Comparison of ENCODE assay signal across 19 cellular contexts in genomic region chr9:92657296-92658094, GRCh38. TPM values are rescaled to one million over a fixed set of nuclear protein-coding genes. Genes with fewer than 3 reads are reported as not detected.
DNase-seq lines count a peak whose midpoint lies in the region; ATAC-seq, FAIRE-seq and TF ChIP-seq lines count a peak whose summit lies in the region.
"Had no signal": no experiment of that assay in that cellular context is flagged by ENCODE, and none has a peak within 500 bp of the region (broad histone marks: within the 10 kb centered on the region; RNA-seq: fewer than 3 reads in every experiment).

No MANE protein-coding gene starts in this region.

- H3K27ac Mint-ChIP-seq in CD14-positive monocyte, result peak overlapping the region in 4 of 7 donors; percentile 11 to 79 (median 56)
- H3K27ac Mint-ChIP-seq in immature natural killer cell, result no peak overlapping the region
- H3K27ac Mint-ChIP-seq: activated CD8-positive, alpha-beta memory T cell treated with anti-CD3 and anti-CD28 coated beads, Interleukin-2, amount 10 ng/mL, durations not matched to agents 7 days and 5 days had no signal

- TF ChIP-seq CTCF in CD14-positive monocyte (IDR thresholded peaks at IDR 0.05) (no peak), bronchial epithelial cell (IDR thresholded peaks at IDR 0.05; ENCODE audit: insufficient read depth, low read length, severe bottlenecking) (peak; percentile 2)

- H3K4me2 ChIP-seq in GM23248 (ENCODE audit: unreplicated experiment), result no peak overlapping the region
- H3K4me2 ChIP-seq: smooth muscle cell had no signal

- no peak for FAIRE-seq in bronchial epithelial cell (lab: Jason Lieb, UNC)
- FAIRE-seq: HTR-8/SVneo had no signal

- H3K9me3 Mint-ChIP-seq in CD14-positive monocyte, result no peaks in the 10 kb centered on the region
- H3K9me3 Mint-ChIP-seq in immature natural killer cell, result no peaks in the 10 kb centered on the region
- H3K9me3 Mint-ChIP-seq: naive B cell had no signal

- ATAC-seq in HG03196 (IDR thresholded peaks at IDR 0.05; ENCODE audit: unreplicated experiment), result no peak
- ATAC-seq: activated CD4-positive, CD25-positive, alpha-beta regulatory T cell treated with anti-CD3 and anti-CD28 coated beads, Interleukin-2, amount 50 U/mL, for 24 hours; activated CD8-positive, alpha-beta memory T cell treated with anti-CD3 and anti-CD28 coated beads, Interleukin-2, amount 10 ng/mL, durations not matched to agents 7 days and 5 days had no signal

- in situ Hi-C loops in GM23248 (cut with MboI), result no loop called here

- peaks cover 0 to 2% (median 0%) of the 10 kb centered on the region in 3 donors for H3K27me3 Mint-ChIP-seq in CD14-positive monocyte (ENCODE audit: low read depth in 3 of 3)
- peaks cover 0 to 2% (median 0%) of the 10 kb centered on the region in 3 donors for H3K27me3 Mint-ChIP-seq in immature natural killer cell (ENCODE audit: low read depth in 3 of 3)
- H3K27me3 Mint-ChIP-seq: activated CD8-positive, alpha-beta memory T cell treated with anti-CD3 and anti-CD28 coated beads, Interleukin-2, amount 10 ng/mL, durations not matched to agents 7 days and 5 days; naive B cell had no signal

- H3K4me1 ChIP-seq in GM23248 (ENCODE audit: insufficient read depth), result peaks cover 25% of the 10 kb centered on the region

- H3K9ac ChIP-seq in GM23248, result no peak overlapping the region

- H3F3A ChIP-seq in GM23248 (ENCODE audit: insufficient read depth), result 0 out of 2 replicates have a peak, but pooled peaks cover 8% of the 10 kb centered on the region

- no peaks in the 10 kb centered on the region; the same call in 1 of the 2 replicates for H3K36me3 ChIP-seq in GM23248 (ENCODE audit: low read depth)
- peaks cover 29% of the 10 kb centered on the region for H3K36me3 ChIP-seq in bronchial epithelial cell (ENCODE audit: control insufficient read depth, insufficient read depth, low read length)

- H3K9me2 ChIP-seq in GM23248 (ENCODE audit: insufficient read depth), result no peaks in the 10 kb centered on the region

- intact Hi-C loops in CD14-positive monocyte (cut with micrococcal nuclease), result no loop called here

- H3K4me3 ChIP-seq in GM23248 (no peak overlapping the region), bronchial epithelial cell (ENCODE audit: low read depth, low read length) (no peak overlapping the region)
- H3K4me3 ChIP-seq: coronary artery, lung, smooth muscle cell had no signal

- 89 to 94% methylated on average over 16 to 17 of the region's 17 CpGs for WGBS in GM23248 (ENCODE audit: low coverage in 1 of 2, low lambda C conversion rate in 2 of 2, missing lambda C conversion rate in 2 of 2), 2 experiments

- H4K20me1 ChIP-seq in GM23248 (ENCODE audit: insufficient read depth), result no peaks in the 10 kb centered on the region

- H3K79me2 ChIP-seq in GM23248 (ENCODE audit: insufficient read depth), result peaks cover 99% of the 10 kb centered on the region

- H3K4me1 Mint-ChIP-seq in CD14-positive monocyte (peaks cover 2% of the 10 kb centered on the region), immature natural killer cell (peaks cover 8 to 14% of the 10 kb centered on the region in 2 donors)

- DNase-seq in CD14-positive monocyte (ENCODE audit: low spot score) (no peak), GM23248 (peak; percentile 36), bronchial epithelial cell (ENCODE audit: low read depth) (no peak), myocyte (ENCODE audit: low read depth) (peak; percentile 54), amniotic stem cell (lab: John Stamatoyannopoulos, UW) (no peak), NCI-H2029 (lab: John Stamatoyannopoulos, UW) (no peak), immature natural killer cell (no peak)
- DNase-seq: activated CD8-positive, alpha-beta memory T cell treated with anti-CD3 and anti-CD28 coated beads, Interleukin-2, amount 10 ng/mL, durations not matched to agents 7 days and 5 days; anterior cingulate cortex; naive B cell; NCI-H187; NK-92 treated with Interleukin-12 subunit alpha and Interleukin-12 subunit beta, amount 100 ng/mL, for 24 hours; trophoblast cell had no signal

- peaks cover 57 to 69% of the 10 kb centered on the region in 2 donors for H3K36me3 Mint-ChIP-seq in CD14-positive monocyte
- H3K36me3 Mint-ChIP-seq in immature natural killer cell, result peaks cover 0 to 11% (median 8%) of the 10 kb centered on the region in 3 donors

- no peaks in the 10 kb centered on the region for H3K9me3 ChIP-seq in GM23248 (ENCODE audit: low read depth)

- no peak overlapping the region for H3K4me3 Mint-ChIP-seq in CD14-positive monocyte
- H3K4me3 Mint-ChIP-seq in immature natural killer cell, result no peak overlapping the region
- H3K4me3 Mint-ChIP-seq: activated CD8-positive, alpha-beta memory T cell treated with anti-CD3 and anti-CD28 coated beads, Interleukin-2, amount 10 ng/mL, durations not matched to agents 7 days and 5 days; naive B cell had no signal

- no peak overlapping the region for H3K27ac ChIP-seq in GM23248
- H3K27ac ChIP-seq: coronary artery had no signal

- H3K27me3 ChIP-seq in GM23248 (replicated peaks; ENCODE audit: insufficient read depth) (no peaks in the 10 kb centered on the region), bronchial epithelial cell (ENCODE audit: control insufficient read depth, insufficient read depth, low read length) (no peaks in the 10 kb centered on the region)

- H2AFZ ChIP-seq in GM23248, result no peak overlapping the region

RNA-seq across cellular contexts. Expression of gene IPPK, which starts 12.4 kb away (rescaled TPM):
- 1 to 10 TPM; 1.9 to 3.2 TPM for polyA plus RNA-seq in CD14-positive monocyte
- total RNA-seq in GM23248 (2014; rRNA removed; shearing (Covaris generic)), result 17.8 and 18.3 TPM in 2 replicates
- polyA plus RNA-seq in GM23248 (2016; fragmentation: Nextera tagmentation; extraction: Ambion mirVana), result 10.4 and 10.7 TPM in 2 replicates
- 27.6 and 38.8 TPM in 2 replicates for total RNA-seq in bronchial epithelial cell
- total RNA-seq in myocyte, result 11.0 and 11.4 TPM in 2 replicates
- 8.9 TPM for polyA plus RNA-seq in myocyte (2012)
- 1 to 10 TPM; 2.6 to 5.4 (median 3.2) TPM for polyA plus RNA-seq in immature natural killer cell

Comparison
In these comparisons a context has a peak if more than half of its experiments do, and no peak if none do; other contexts are left out.
1. DNase-seq: peak in GM23248 (single experiment) and myocyte (single experiment); none in CD14-positive monocyte (single experiment), bronchial epithelial cell (single experiment), amniotic stem cell (single experiment), NCI-H2029 (single experiment) and immature natural killer cell (0 of 3).
2. H3K27ac Mint-ChIP-seq: peak in CD14-positive monocyte (4 of 7); none in immature natural killer cell (0 of 6).